Comparison of ENCODE assay signal across 1 cellular context in genomic region chr4:184444215-184444952, GRCh38.
A peak's percentile ranks its signal among the peaks of the same experiment; 100 is the strongest.
TF ChIP-seq lines count a peak whose summit lies in the region.

No MANE protein-coding gene starts in this region.

TF ChIP-seq in GM12878, 131 proteins besides CTCF, POLR2A, EP300 and RAD21 (continued from another document):
- no peak for TF ChIP-seq PKNOX1 (IDR thresholded peaks at IDR 0.05)
- TF ChIP-seq CBX5 (IDR thresholded peaks at IDR 0.05; ENCODE audit: low read depth) = no peak
- TF ChIP-seq BHLHE40 (IDR thresholded peaks at IDR 0.05; ENCODE audit: borderline replicate concordance in 1 of 2, low read depth in 2 of 2, low read length in 1 of 2) = no peak
- TF ChIP-seq RUNX3 (IDR thresholded peaks at IDR 0.05; ENCODE audit: low read length) = peak; percentile 74
- TF ChIP-seq SPI1 (IDR thresholded peaks at IDR 0.05; ENCODE audit: borderline replicate concordance, insufficient read depth, low read depth, low read length) = no peak
